13 cellular contexts compared by ENCODE assay signal in genomic region chr10:110042891-110043290, GRCh38.
"Had no signal": no experiment of that assay in that cellular context is flagged by ENCODE, and none has a peak within 500 bp of the region (broad histone marks: within the 10 kb centered on the region; RNA-seq: fewer than 3 reads in every experiment).

No MANE protein-coding gene starts in this region.

- H3K36me3 ChIP-seq: heart right ventricle, thoracic aorta had no signal

- ATAC-seq: activated CD4-positive, CD25-positive, alpha-beta regulatory T cell treated with anti-CD3 and anti-CD28 coated beads, Interleukin-2, amount 50 U/mL, for 24 hours; heart right ventricle; left cardiac atrium; stimulated activated naive CD8-positive, alpha-beta T cell treated with anti-CD3 and anti-CD28 coated beads, Interleukin-15, amount 100 ng/mL, for 72 hours had no signal

- H3K27me3 Mint-ChIP-seq: activated naive CD8-positive, alpha-beta T cell treated with anti-CD3 and anti-CD28 coated beads for 36 hours; stimulated activated naive CD8-positive, alpha-beta T cell treated with anti-CD3 and anti-CD28 coated beads, Interleukin-15, amount 100 ng/mL, for 72 hours had no signal

- H3K27me3 ChIP-seq: heart right ventricle had no signal

- H3K4me3 Mint-ChIP-seq: activated naive CD8-positive, alpha-beta T cell treated with anti-CD3 and anti-CD28 coated beads for 36 hours; stimulated activated naive CD8-positive, alpha-beta T cell treated with anti-CD3 and anti-CD28 coated beads, Interleukin-15, amount 100 ng/mL, for 72 hours had no signal

- H3K27ac Mint-ChIP-seq: activated naive CD8-positive, alpha-beta T cell treated with anti-CD3 and anti-CD28 coated beads for 36 hours; stimulated activated naive CD8-positive, alpha-beta T cell treated with anti-CD3 and anti-CD28 coated beads, Interleukin-15, amount 100 ng/mL, for 72 hours had no signal

- FAIRE-seq: bronchial epithelial cell, colon, frontal cortex had no signal

- H3K9me3 ChIP-seq: thoracic aorta had no signal

- H3K27ac ChIP-seq: thoracic aorta had no signal

- DNase-seq: activated effector memory CD4-positive, alpha-beta T cell treated with Interleukin-2 at 50 U/mL for 16 hours; activated naive CD8-positive, alpha-beta T cell treated with anti-CD3 and anti-CD28 coated beads for 36 hours; activated T-cell treated with anti-CD3 and anti-CD28 coated beads, Interleukin-2, amount 50 U/mL, for 1 hour; heart right ventricle; left cardiac atrium; stimulated activated CD4-positive, alpha-beta T cell treated with anti-CD3 and anti-CD28 coated beads, Interleukin-15, amount 100 ng/mL, for 24 hours; stimulated activated CD4-positive, alpha-beta T cell treated with anti-CD3 and anti-CD28 coated beads, Interleukin-4, amount 100 ng/mL, for 4 hours; stimulated activated naive CD8-positive, alpha-beta T cell treated with anti-CD3 and anti-CD28 coated beads, Interleukin-15, amount 100 ng/mL, for 72 hours had no signal

- H3K4me3 ChIP-seq: heart right ventricle, thoracic aorta had no signal
